In the genomic region with DNA sequence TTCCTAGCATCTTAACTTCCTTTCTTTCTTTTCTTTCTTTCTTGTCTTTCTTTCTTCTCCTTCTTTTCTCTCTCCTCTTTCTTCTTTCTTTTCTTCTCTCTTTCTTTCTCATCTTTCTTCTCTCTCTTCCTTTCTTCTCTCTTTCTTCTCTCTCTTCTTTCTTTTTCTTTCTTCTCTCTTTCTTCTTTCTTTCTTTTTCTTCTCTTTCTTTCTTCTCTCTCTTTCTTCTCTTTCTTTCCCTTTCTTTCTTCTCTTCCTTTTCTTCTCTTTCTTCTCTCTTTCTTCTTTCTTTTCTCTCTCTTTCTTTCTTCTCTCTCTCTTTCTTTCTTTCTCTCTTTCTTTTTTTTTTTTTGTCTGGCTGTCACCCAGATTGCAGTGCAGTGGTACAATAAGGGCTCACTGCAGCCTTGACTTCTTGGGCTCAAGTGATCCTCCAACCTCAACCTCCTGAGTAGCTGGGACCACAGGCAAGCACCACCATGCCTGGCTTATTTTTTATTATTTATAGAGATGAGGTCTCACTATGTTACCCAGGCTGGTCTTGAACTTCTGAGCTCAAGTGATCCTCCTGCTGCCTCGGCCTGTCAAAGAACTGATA, we compare ENCODE assay signal across 1 cellular context.
TF ChIP-seq lines count a peak whose summit lies in the region.

No MANE protein-coding gene starts in this region.

TF ChIP-seq in HepG2, 621 proteins besides CTCF, POLR2A, EP300 and RAD21:
- TF ChIP-seq CENPT (CRISPR knock-in tag; IDR thresholded peaks at IDR 0.05; ENCODE audit: low read depth) (no peak), ZC3H13 (CRISPR knock-in tag; IDR thresholded peaks at IDR 0.05) (no peak), TSC22D2 (CRISPR knock-in tag; IDR thresholded peaks at IDR 0.05; ENCODE audit: borderline replicate concordance) (no peak), SETDB1 (CRISPR knock-in tag; IDR thresholded peaks at IDR 0.05; ENCODE audit: borderline replicate concordance) (no peak), ZNF629 (CRISPR knock-in tag; conservative IDR thresholded peaks at IDR 0.05) (no peak), FOXJ3 (CRISPR knock-in tag; IDR thresholded peaks at IDR 0.05; ENCODE audit: borderline replicate concordance) (no peak), MIER3 (CRISPR knock-in tag; IDR thresholded peaks at IDR 0.05; ENCODE audit: borderline replicate concordance) (no peak)
- TF ChIP-seq, protein P1, sequence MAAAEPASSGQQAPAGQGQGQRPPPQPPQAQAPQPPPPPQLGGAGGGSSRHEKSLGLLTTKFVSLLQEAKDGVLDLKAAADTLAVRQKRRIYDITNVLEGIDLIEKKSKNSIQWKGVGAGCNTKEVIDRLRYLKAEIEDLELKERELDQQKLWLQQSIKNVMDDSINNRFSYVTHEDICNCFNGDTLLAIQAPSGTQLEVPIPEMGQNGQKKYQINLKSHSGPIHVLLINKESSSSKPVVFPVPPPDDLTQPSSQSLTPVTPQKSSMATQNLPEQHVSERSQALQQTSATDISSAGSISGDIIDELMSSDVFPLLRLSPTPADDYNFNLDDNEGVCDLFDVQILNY (CRISPR knock-in tag; conservative IDR thresholded peaks at IDR 0.05), result no peak
